15 cellular contexts compared by ENCODE assay signal in genomic region chr4:169063441-169063840, GRCh38. TPM values are rescaled to one million over a fixed set of nuclear protein-coding genes. Genes with fewer than 3 reads are reported as not detected.
DNase-seq lines count a peak whose midpoint lies in the region; ATAC-seq, FAIRE-seq and TF ChIP-seq lines count a peak whose summit lies in the region.
"Had no signal": no experiment of that assay in that cellular context is flagged by ENCODE, and none has a peak within 500 bp of the region (broad histone marks: within the 10 kb centered on the region; RNA-seq: fewer than 3 reads in every experiment).

No MANE protein-coding gene starts in this region.

- FAIRE-seq in HepG2 (lab: Jason Lieb, UNC) = no peak
- FAIRE-seq: GM12892, K562 had no signal

- POLR2A ChIA-PET in HepG2 (lab: Yijun Ruan, JAX) = no interaction called here

- H3K4me3 ChIP-seq in right lobe of liver = no peak overlapping the region
- H3K4me3 ChIP-seq in HepG2 (replicated peaks in 1 of 3; ENCODE audit: insufficient read depth in 1 of 3, low read depth in 2 of 3, low read length in 3 of 3) = no peak overlapping the region
- H3K4me3 ChIP-seq in fibroblast of the aortic adventitia (ENCODE audit: low read depth, low read length) = no peak overlapping the region
- H3K4me3 ChIP-seq in psoas muscle = no peak overlapping the region
- H3K4me3 ChIP-seq: K562 had no signal

- H2AFZ ChIP-seq in HepG2 (ENCODE audit: low read length) = no peak overlapping the region

- H3K9ac ChIP-seq in HepG2 (ENCODE audit: insufficient read depth, low read depth, low read length) = no peak overlapping the region

- intact Hi-C loops in right lobe of liver (cut with DNase I) = no loop called here
- intact Hi-C loops in HepG2 (cut with micrococcal nuclease; ENCODE audit: unreplicated experiment) = no loop called here
- intact Hi-C loops in psoas muscle (cut with DNase I) = no loop called here

- H3K79me2 ChIP-seq in HepG2 (ENCODE audit: insufficient read depth, low read length) = no peaks in the 10 kb centered on the region

- H3K9me3 ChIP-seq in right lobe of liver (no peaks in the 10 kb centered on the region), HepG2 (ENCODE audit: low read length) (no peaks in the 10 kb centered on the region), psoas muscle (no peaks in the 10 kb centered on the region)

- H3K27me3 ChIP-seq in right lobe of liver (no peaks in the 10 kb centered on the region), HepG2 (ENCODE audit: control insufficient read depth in 1 of 2, insufficient read depth in 2 of 2, low read length in 2 of 2) (no peaks in the 10 kb centered on the region), psoas muscle (ENCODE audit: insufficient read depth in 3 of 3, low read length in 2 of 3) (no peaks in the 10 kb centered on the region)

- WGBS in right lobe of liver (ENCODE audit: insufficient coverage, low coverage, low lambda C conversion rate, missing lambda C conversion rate) = 76% methylated on average over 2 of the region's 3 CpGs
- WGBS in HepG2 (ENCODE audit: low lambda C conversion rate) = 48% methylated on average over 3 of the region's 3 CpGs
- 63 to 71% (median 65%) methylated on average over 3 of the region's 3 CpGs for WGBS in psoas muscle, 3 donors

- no TSS peak for BruUV-seq in HepG2 (replicated peaks; lab: Mats Ljungman, UMichigan)

- TF ChIP-seq CTCF in right lobe of liver (IDR thresholded peaks at IDR 0.05) (no peak), HepG2 (CRISPR knock-in tag; IDR thresholded peaks at IDR 0.05) (no peak), fibroblast of the aortic adventitia (IDR thresholded peaks at IDR 0.05; ENCODE audit: insufficient read depth, low read length) (no peak), psoas muscle (IDR thresholded peaks at IDR 0.05) (no peak)

- CTCF ChIA-PET in HepG2 (lab: Yijun Ruan, JAX; ENCODE audit: low intra/inter-chr PET ratio, low total read pairs) = no interaction called here

- no peaks in the 10 kb centered on the region for H4K20me1 ChIP-seq in HepG2 (ENCODE audit: insufficient read depth, low read length)

- DNase-seq in right lobe of liver (no peak), HepG2 (ENCODE audit: low spot score) (no peak), fibroblast of the aortic adventitia (ENCODE audit: low read depth) (peak; percentile 52), psoas muscle (no peak), dedifferentiated amniotic fluid mesenchymal stem cell (ENCODE audit: extremely low spot score) (no peak), Ammon's horn (ENCODE audit: low spot score) (no peak), retina (no peak)
- DNase-seq: COR-L47; MV-4-11; NCI-H1417; NCI-H1930; NCI-H69; NK-92 treated with Interleukin-12 subunit alpha and Interleukin-12 subunit beta, amount 100 ng/mL, for 24 hours had no signal

- H3K36me3 ChIP-seq in right lobe of liver (no peaks in the 10 kb centered on the region), HepG2 (replicated peaks in 1 of 2; ENCODE audit: control insufficient read depth in 1 of 2, insufficient read depth in 2 of 2, low read length in 2 of 2) (no peaks in the 10 kb centered on the region), psoas muscle (ENCODE audit: insufficient read depth in 1 of 2, low read depth in 1 of 2) (no peaks in the 10 kb centered on the region)

- H3K27ac ChIP-seq in right lobe of liver (peak overlapping the region in 2 of 3 donors; percentile 78 to 82), HepG2 (ENCODE audit: extremely low read length, insufficient read depth, low read length) (no peak overlapping the region), psoas muscle (peak overlapping the region; percentile 32)

- no peak for TF ChIP-seq RAD21 in HepG2 (CRISPR knock-in tag; IDR thresholded peaks at IDR 0.05)

- TF ChIP-seq EP300 in HepG2 (IDR thresholded peaks at IDR 0.05; ENCODE audit: low read depth in 2 of 2, low read length in 2 of 2) = no peak
- TF ChIP-seq EP300 in HepG2 (CRISPR knock-in tag; IDR thresholded peaks at IDR 0.05; ENCODE audit: borderline replicate concordance) = no peak

- no peak for ATAC-seq in right lobe of liver
- ATAC-seq in HepG2 = no peak
- ATAC-seq in psoas muscle = no peak
- ATAC-seq: K562 had no signal

- H3K4me1 ChIP-seq in right lobe of liver (peaks cover 0 to 31% (median 9%) of the 10 kb centered on the region in 4 donors), HepG2 (ENCODE audit: insufficient read depth, low read length) (peaks cover 39% of the 10 kb centered on the region), psoas muscle (peaks cover 24% of the 10 kb centered on the region)

- in situ Hi-C loops in HepG2 (cut with HindIII; ENCODE audit: extremely low pct_ligation_motif_present, low pct_unique_long_range_greater_than_20kb) = no loop called here

- no peak overlapping the region for H3K4me2 ChIP-seq in HepG2 (ENCODE audit: low read depth, low read length)

- TF ChIP-seq POLR2A in right lobe of liver (IDR thresholded peaks at IDR 0.05) (no peak), HepG2 (IDR thresholded peaks at IDR 0.05; ENCODE audit: insufficient read depth in 1 of 2, low read depth in 2 of 2, low read length in 2 of 2) (no peak)

TF ChIP-seq in HepG2, 621 proteins besides CTCF, POLR2A, EP300 and RAD21:
- no peak for TF ChIP-seq IRF2 (CRISPR knock-in tag; IDR thresholded peaks at IDR 0.05)
- no peak for TF ChIP-seq CSRNP1 (CRISPR knock-in tag; IDR thresholded peaks at IDR 0.05)
- no peak for TF ChIP-seq ZBTB7A (CRISPR knock-in tag; IDR thresholded peaks at IDR 0.05)
- no peak for TF ChIP-seq HMG20A (CRISPR knock-in tag; IDR thresholded peaks at IDR 0.05; ENCODE audit: borderline replicate concordance)
- no peak for TF ChIP-seq SRY (CRISPR knock-in tag; IDR thresholded peaks at IDR 0.05)
- TF ChIP-seq ARNT2 (CRISPR knock-in tag; IDR thresholded peaks at IDR 0.05; ENCODE audit: low read depth) = no peak
- no peak for TF ChIP-seq GFI1 (CRISPR knock-in tag; IDR thresholded peaks at IDR 0.05; ENCODE audit: borderline replicate concordance)
- TF ChIP-seq MTA3 (CRISPR knock-in tag; IDR thresholded peaks at IDR 0.05) = no peak
- TF ChIP-seq TFDP1 (CRISPR knock-in tag; IDR thresholded peaks at IDR 0.05; ENCODE audit: borderline replicate concordance) = no peak
- TF ChIP-seq ZSCAN12 (CRISPR knock-in tag; IDR thresholded peaks at IDR 0.05) = no peak

RNA-seq across cellular contexts. Expression of gene CBR4, which starts 53.4 kb away (rescaled TPM):
- 10 to 100 TPM; 20.3 to 41.5 (median 22.7) TPM for total RNA-seq in right lobe of liver
- 20.7 and 21.9 TPM in 2 replicates for total RNA-seq in HepG2 (2016; rRNA removed; fragmentation: Illumina TruSeq; extraction: Trizol)
- 7.2 and 7.4 TPM in 2 replicates for total RNA-seq in HepG2 (2016; cell fraction: cytosol; rRNA removed; fragmentation: Illumina TruSeq; extraction: Trizol; ENCODE audit: low read depth)
- total RNA-seq in HepG2 (2016; cell fraction: insoluble cytoplasmic fraction; rRNA removed; fragmentation: Illumina TruSeq; extraction: Trizol) = 21.0 and 24.2 TPM in 2 replicates
- total RNA-seq in HepG2 (2016; cell fraction: membrane; rRNA removed; fragmentation: Illumina TruSeq; extraction: Trizol) = 6.5 and 6.8 TPM in 2 replicates
- 39.5 and 40.0 TPM in 2 replicates for total RNA-seq in HepG2 (2016; cell fraction: nucleus; rRNA removed; fragmentation: Illumina TruSeq; extraction: Trizol)
- 6.9 and 7.3 TPM in 2 replicates for polyA plus RNA-seq in HepG2 (2011; rRNA removed)
- polyA plus RNA-seq in HepG2 (2011; cell fraction: cytosol; rRNA removed) = 1.9 and 2.8 TPM in 2 replicates
- polyA plus RNA-seq in HepG2 (2011; cell fraction: nucleus; rRNA removed) = 14.0 and 21.4 TPM in 2 replicates
- polyA plus RNA-seq in HepG2 (2012) = 9.3 and 12.6 TPM in 2 replicates
- 1.2 and 1.7 TPM in 2 replicates for polyA plus RNA-seq in HepG2 (2016; cell fraction: cytosol; fragmentation: Illumina TruSeq; extraction: Trizol; ENCODE audit: low read depth)
- polyA plus RNA-seq in HepG2 (2016; cell fraction: insoluble cytoplasmic fraction; fragmentation: Illumina TruSeq; extraction: Trizol; ENCODE audit: low read depth) = 17.1 and 20.0 TPM in 2 replicates
- polyA plus RNA-seq in HepG2 (2016; cell fraction: membrane; fragmentation: Illumina TruSeq; extraction: Trizol; ENCODE audit: low read depth) = 2.4 and 2.8 TPM in 2 replicates
- polyA plus RNA-seq in HepG2 (2016; cell fraction: nucleus; fragmentation: Illumina TruSeq; extraction: Trizol; ENCODE audit: insufficient read depth, low read depth) = 30.7 and 35.3 TPM in 2 replicates
- polyA minus RNA-seq in HepG2 (2011; rRNA and poly(A)+ RNA removed; ENCODE audit: low replicate concordance) = 4.0 and 4.6 TPM in 2 replicates
- polyA minus RNA-seq in HepG2 (2011; cell fraction: cytosol; rRNA and poly(A)+ RNA removed) = 2.9 and 3.2 TPM in 2 replicates
- 55.5 and 58.1 TPM in 2 replicates for polyA minus RNA-seq in HepG2 (2011; cell fraction: nucleus; rRNA and poly(A)+ RNA removed)
- total RNA-seq in fibroblast of the aortic adventitia (ENCODE audit: low replicate concordance) = 23.4 and 34.6 TPM in 2 replicates
- 10 to 100 TPM; 10.4 to 18.5 (median 14.9) TPM for total RNA-seq in psoas muscle
- polyA plus RNA-seq in psoas muscle = 10 to 100 TPM in 1 of 3 donors, 1 to 10 TPM in 2; 5.2 to 16.3 (median 8.4) TPM
